ENCODE assay signal across 16 cellular contexts in genomic region chr14:30573203-30573814, GRCh38. TPM values are rescaled to one million over a fixed set of nuclear protein-coding genes. Genes with fewer than 3 reads are reported as not detected.
DNase-seq lines count a peak whose midpoint lies in the region; ATAC-seq and TF ChIP-seq lines count a peak whose summit lies in the region.
"Had no signal": no experiment of that assay in that cellular context is flagged by ENCODE, and none has a peak within 500 bp of the region (broad histone marks: within the 10 kb centered on the region; RNA-seq: fewer than 3 reads in every experiment).

No MANE protein-coding gene starts in this region.

- H3K9me3 ChIP-seq in mesenchymal stem cell (ENCODE audit: control insufficient read depth, low read length) = no peaks in the 10 kb centered on the region
- H3K9me3 ChIP-seq: colonic mucosa, gastroesophageal sphincter, thyroid gland had no signal

- no peak overlapping the region for H3K4me3 Mint-ChIP-seq in endothelial cell (ENCODE audit: unreplicated experiment)
- H3K4me3 Mint-ChIP-seq: activated naive CD8-positive, alpha-beta T cell treated with anti-CD3 and anti-CD28 coated beads for 36 hours; WTC11 had no signal

- H3K9me3 Mint-ChIP-seq in endothelial cell (ENCODE audit: unreplicated experiment) = no peaks in the 10 kb centered on the region
- H3K9me3 Mint-ChIP-seq: activated naive CD8-positive, alpha-beta T cell treated with anti-CD3 and anti-CD28 coated beads for 36 hours; WTC11 had no signal

- 87% methylated on average over 5 of the region's 5 CpGs for WGBS in mesenchymal stem cell

- ATAC-seq in HG03469 (IDR thresholded peaks at IDR 0.05; ENCODE audit: unreplicated experiment) = no peak
- ATAC-seq: gastroesophageal sphincter, SK-N-SH treated with all-trans-retinoic acid at 6 μM for 48 hours, WTC11 had no signal

- no peaks in the 10 kb centered on the region for H3K36me3 Mint-ChIP-seq in endothelial cell (ENCODE audit: low read depth, unreplicated experiment)
- H3K36me3 Mint-ChIP-seq: WTC11 had no signal

- H3K36me3 ChIP-seq in mesenchymal stem cell (ENCODE audit: control insufficient read depth in 1 of 2, insufficient read depth in 2 of 2, low read depth in 1 of 2, low read length in 2 of 2) = no peaks in the 10 kb centered on the region
- H3K36me3 ChIP-seq: colonic mucosa, gastroesophageal sphincter, thyroid gland had no signal

- no peak overlapping the region for H4K8ac ChIP-seq in mesenchymal stem cell (ENCODE audit: low read length)

- no peak overlapping the region for H3K4me3 ChIP-seq in mesenchymal stem cell (ENCODE audit: insufficient read depth in 1 of 2, low read depth in 1 of 2, low read length in 2 of 2)
- H3K4me3 ChIP-seq: colonic mucosa, gastroesophageal sphincter, thyroid gland had no signal

- H4K91ac ChIP-seq in mesenchymal stem cell (ENCODE audit: low read length) = no peak overlapping the region

- no peak overlapping the region for H3K27ac ChIP-seq in mesenchymal stem cell (ENCODE audit: low read length, poor library complexity, severe bottlenecking)
- H3K27ac ChIP-seq: colonic mucosa, gastroesophageal sphincter, thyroid gland had no signal

- peak; percentile 43 for DNase-seq in ELR (ENCODE audit: low read depth)
- peak; percentile 64 for DNase-seq in RPMI7951 (ENCODE audit: low read depth)
- DNase-seq in endothelial cell (ENCODE audit: low spot score) = no peak
- peak; percentile 83 for DNase-seq in mesenchymal stem cell
- DNase-seq in nucleus accumbens (lab: John Stamatoyannopoulos, UW) = no peak
- no peak for DNase-seq in NCI-H128 (lab: John Stamatoyannopoulos, UW; ENCODE audit: unreplicated experiment)
- no peak for DNase-seq in stimulated activated naive CD4-positive, alpha-beta T cell (lab: John Stamatoyannopoulos, UW)
- DNase-seq: activated naive CD8-positive, alpha-beta T cell treated with anti-CD3 and anti-CD28 coated beads for 36 hours; colonic mucosa; NCI-H1417; NCI-H345; thyroid gland had no signal

- H2BK15ac ChIP-seq in mesenchymal stem cell (ENCODE audit: low read depth, poor library complexity, severe bottlenecking) = no peak overlapping the region

- no peak overlapping the region for H2AK5ac ChIP-seq in mesenchymal stem cell (ENCODE audit: low read length, severe bottlenecking)

- no peaks in the 10 kb centered on the region for H3K27me3 ChIP-seq in mesenchymal stem cell (ENCODE audit: control insufficient read depth in 1 of 2, insufficient read depth in 1 of 2, low read length in 2 of 2)
- H3K27me3 ChIP-seq: colonic mucosa, gastroesophageal sphincter, thyroid gland had no signal

- H3K4me1 ChIP-seq in mesenchymal stem cell (ENCODE audit: control insufficient read depth, insufficient read depth, low read depth, low read length) = no peaks in the 10 kb centered on the region
- H3K4me1 ChIP-seq: colonic mucosa, thyroid gland had no signal

- no peak overlapping the region for H3K18ac ChIP-seq in mesenchymal stem cell (ENCODE audit: low read depth in 1 of 2, low read length in 2 of 2)

- no peak overlapping the region for H3K4me2 ChIP-seq in mesenchymal stem cell (ENCODE audit: low read length, poor library complexity, severe bottlenecking)

- no peak overlapping the region for H3K23ac ChIP-seq in mesenchymal stem cell (ENCODE audit: low read length in 2 of 2)

- H2BK120ac ChIP-seq in mesenchymal stem cell (ENCODE audit: low read depth, low read length) = no peak overlapping the region

- no peak overlapping the region for H3K14ac ChIP-seq in mesenchymal stem cell (ENCODE audit: low read length in 2 of 2)

- no peaks in the 10 kb centered on the region for H3K79me1 ChIP-seq in mesenchymal stem cell (replicated peaks; ENCODE audit: low read length, poor library complexity, severe bottlenecking)

- H2AFZ ChIP-seq in mesenchymal stem cell (ENCODE audit: low read depth, low read length) = no peak overlapping the region

- no peak overlapping the region for H3K4ac ChIP-seq in mesenchymal stem cell (ENCODE audit: low read depth in 1 of 2, low read length in 2 of 2)

- peak overlapping the region; percentile 14 for H3K9ac ChIP-seq in mesenchymal stem cell (ENCODE audit: low read length)

- H3K27me3 Mint-ChIP-seq in endothelial cell (ENCODE audit: unreplicated experiment) = no peaks in the 10 kb centered on the region
- H3K27me3 Mint-ChIP-seq: activated naive CD8-positive, alpha-beta T cell treated with anti-CD3 and anti-CD28 coated beads for 36 hours had no signal

- H3K27ac Mint-ChIP-seq in endothelial cell (ENCODE audit: unreplicated experiment) = peak overlapping the region; percentile 68
- H3K27ac Mint-ChIP-seq: activated naive CD8-positive, alpha-beta T cell treated with anti-CD3 and anti-CD28 coated beads for 36 hours; WTC11 had no signal

- H3K4me1 Mint-ChIP-seq in endothelial cell (ENCODE audit: unreplicated experiment) = peaks cover 41% of the 10 kb centered on the region

- no peak overlapping the region for H2BK5ac ChIP-seq in mesenchymal stem cell (ENCODE audit: low read depth, low read length, poor library complexity, severe bottlenecking)

- no peak for TF ChIP-seq CTCF in endothelial cell (IDR thresholded peaks at IDR 0.05; ENCODE audit: unreplicated experiment)

- H2BK12ac ChIP-seq in mesenchymal stem cell (ENCODE audit: low read length in 2 of 2) = no peak overlapping the region

RNA-seq across cellular contexts. Expression of gene G2E3, which starts 14.4 kb away (rescaled TPM):
- total RNA-seq in RPMI7951 (2014; rRNA removed; shearing (Covaris generic)) = 29.1 and 39.8 TPM in 2 replicates
- 23.9 TPM for total RNA-seq in endothelial cell (ENCODE audit: unreplicated experiment)
- 13.5 TPM for polyA plus RNA-seq in mesenchymal stem cell (2013, experiment 1 of 2)
- polyA plus RNA-seq in mesenchymal stem cell (2013, experiment 2 of 2) = 15.7 TPM

RNA-seq across cellular contexts. Expression of gene SCFD1, which starts 48.8 kb away (rescaled TPM):
- 75.8 and 90.2 TPM in 2 replicates for total RNA-seq in RPMI7951 (2014; rRNA removed; shearing (Covaris generic))
- total RNA-seq in endothelial cell (ENCODE audit: unreplicated experiment) = 38.7 TPM
- 107 TPM for polyA plus RNA-seq in mesenchymal stem cell (2013, experiment 1 of 2)
- 114 TPM for polyA plus RNA-seq in mesenchymal stem cell (2013, experiment 2 of 2)

Comparison
In these comparisons a context has a peak if more than half of its experiments do, and no peak if none do; other contexts are left out.
1. DNase-seq: peak in ELR (single experiment), RPMI7951 (single experiment) and mesenchymal stem cell (single experiment); none in endothelial cell (single experiment), nucleus accumbens (0 of 56), NCI-H128 (single experiment) and stimulated activated naive CD4-positive, alpha-beta T cell (0 of 6).